ENCODE assay signal across 20 cellular contexts in genomic region chr1:244171241-244171985, GRCh38.
DNase-seq lines count a peak whose midpoint lies in the region; FAIRE-seq and TF ChIP-seq lines count a peak whose summit lies in the region.
"Had no signal": no experiment of that assay in that cellular context is flagged by ENCODE, and none has a peak within 500 bp of the region (broad histone marks: within the 10 kb centered on the region; RNA-seq: fewer than 3 reads in every experiment).

No MANE protein-coding gene starts in this region.

- H4K91ac ChIP-seq in H1 (replicated peaks; ENCODE audit: insufficient read length, low read length) = no peak overlapping the region

- H3K27me3 ChIP-seq in H1 (replicated peaks in 1 of 4; ENCODE audit: control insufficient read depth in 3 of 4, extremely low read depth in 1 of 4, insufficient read depth in 3 of 4, low read length in 3 of 4) (no peaks in the 10 kb centered on the region), vagina (no peaks in the 10 kb centered on the region)
- H3K27me3 ChIP-seq: BLaER1 treated with 17β-estradiol and CSF1 and Interleukin-3, amounts not matched to agents 10 nM and 100 nM; testis had no signal

- H3K27ac ChIP-seq in H1 (ENCODE audit: low read depth, low read length) (no peak overlapping the region), vagina (no peak overlapping the region)
- H3K27ac ChIP-seq: A549; BLaER1 treated with 17β-estradiol and CSF1 and Interleukin-3, amounts not matched to agents 10 nM and 100 nM; epithelial cell of prostate; testis had no signal

- H3K4me1 Mint-ChIP-seq in osteocyte (ENCODE audit: unreplicated experiment) = peaks cover 9% of the 10 kb centered on the region
- H3K4me1 Mint-ChIP-seq: immature natural killer cell had no signal

- no peaks in the 10 kb centered on the region for H3K23me2 ChIP-seq in H1 (ENCODE audit: low read depth, low read length)

- H3K4me2 ChIP-seq in H1 (ENCODE audit: insufficient read depth in 1 of 2, low read depth in 2 of 2, low read length in 2 of 2) = no peak overlapping the region
- H3K4me2 ChIP-seq: A549; BLaER1 treated with 17β-estradiol and CSF1 and Interleukin-3, amounts not matched to agents 10 nM and 100 nM had no signal

- no peak overlapping the region for H3K4me3 Mint-ChIP-seq in osteocyte (ENCODE audit: unreplicated experiment)
- H3K4me3 Mint-ChIP-seq: activated naive CD8-positive, alpha-beta T cell; immature natural killer cell had no signal

- no peaks in the 10 kb centered on the region for H3K27me3 Mint-ChIP-seq in osteocyte (ENCODE audit: unreplicated experiment)
- H3K27me3 Mint-ChIP-seq: activated naive CD8-positive, alpha-beta T cell had no signal

- H3K56ac ChIP-seq in H1 (replicated peaks; ENCODE audit: insufficient read length, low read depth, low read length) = no peak overlapping the region

- no peaks in the 10 kb centered on the region for H3K36me3 Mint-ChIP-seq in osteocyte (ENCODE audit: unreplicated experiment)
- H3K36me3 Mint-ChIP-seq: activated naive CD8-positive, alpha-beta T cell; immature natural killer cell had no signal

- POLR2A ChIA-PET in H1 (lab: Charles Lee; ENCODE audit: partially characterized antibody) = no interaction called here

- no peak overlapping the region for H3K9ac ChIP-seq in H1 (replicated peaks in 1 of 4; ENCODE audit: extremely low read depth in 1 of 4, low read depth in 3 of 4, low read length in 3 of 4)
- H3K9ac ChIP-seq: BLaER1 treated with 17β-estradiol and CSF1 and Interleukin-3, amounts not matched to agents 10 nM and 100 nM had no signal

- no peak overlapping the region for H4K8ac ChIP-seq in H1 (ENCODE audit: extremely low read depth, insufficient read depth, low read length)

- no peak for TF ChIP-seq RAD21 in H1 (IDR thresholded peaks at IDR 0.05 in 1 of 2, conservative IDR thresholded peaks at IDR 0.05 in 1 of 2; ENCODE audit: low read depth in 2 of 2, low read length in 2 of 2)

- TF ChIP-seq EP300 in H1 (IDR thresholded peaks at IDR 0.05; ENCODE audit: borderline replicate concordance in 1 of 2, low read depth in 2 of 2, low read length in 2 of 2) = no peak

- H3K4me3 ChIP-seq in AG10803 (ENCODE audit: low read length) (no peak overlapping the region), H1 (ENCODE audit: extremely low read depth in 1 of 4, insufficient read depth in 2 of 4, low read depth in 3 of 4, low read length in 4 of 4) (no peak overlapping the region), vagina (no peak overlapping the region)
- H3K4me3 ChIP-seq: A549; BLaER1 treated with 17β-estradiol and CSF1 and Interleukin-3, amounts not matched to agents 10 nM and 100 nM; testis had no signal

- 88% methylated on average over 7 of the region's 7 CpGs; no CpG with 5 or more reads in 1 of the 2 experiments for WGBS in H1 (ENCODE audit: extremely low coverage in 1 of 2, insufficient coverage in 1 of 2, insufficient read length in 1 of 2, insufficient replicate concordance in 2 of 2, low coverage in 1 of 2, low lambda C conversion rate in 2 of 2, missing lambda C conversion rate in 1 of 2), 2 experiments

- DNase-seq in AG10803 (ENCODE audit: low read depth) = peak; percentile 44
- DNase-seq in NCI-H1694 (lab: John Stamatoyannopoulos, UW) = peak; percentile 85
- DNase-seq in H1 (ENCODE audit: low read depth in 1 of 2, low spot score in 2 of 2) = no peak
- DNase-seq in midbrain (lab: John Stamatoyannopoulos, UW) = peak; percentile 39
- DNase-seq in NCI-H510A treated with DMSO at 0.1 percent for 48 hours (lab: John Stamatoyannopoulos, UW) = no peak
- no peak for DNase-seq in RCC 7860 (ENCODE audit: low spot score)
- no peak for DNase-seq in vagina (ENCODE audit: extremely low spot score in 2 of 2)
- DNase-seq in osteocyte (ENCODE audit: extremely low spot score, unreplicated experiment) = no peak
- DNase-seq: activated CD4-positive, alpha-beta T cell treated with anti-CD3 and anti-CD28 coated beads for 4 hours; immature natural killer cell; NCI-H526 treated with DMSO at 0.1 percent for 48 hours; right cardiac atrium; Right ventricle myocardium superior; stimulated activated CD4-positive, alpha-beta T cell treated with anti-CD3 and anti-CD28 coated beads, Interleukin-15, amount 100 ng/mL, for 24 hours; testis had no signal

- H3K14ac ChIP-seq in H1 (ENCODE audit: insufficient read length) = no peak overlapping the region

- no peak overlapping the region for H2AK5ac ChIP-seq in H1 (ENCODE audit: low read depth, low read length)

- no peak for TF ChIP-seq CTCF in AG10803 (conservative IDR thresholded peaks at IDR 0.05; ENCODE audit: low read length)
- no peak for TF ChIP-seq CTCF in H1 (IDR thresholded peaks at IDR 0.05; ENCODE audit: control extremely low read depth in 1 of 3, insufficient read depth in 1 of 3, low read depth in 1 of 3, low read length in 3 of 3)
- TF ChIP-seq CTCF in vagina (IDR thresholded peaks at IDR 0.05) = no peak
- TF ChIP-seq CTCF in osteocyte (IDR thresholded peaks at IDR 0.05) = no peak

- H3K18ac ChIP-seq in H1 (ENCODE audit: extremely low read depth, low read length) = no peak overlapping the region

- H2AFZ ChIP-seq in H1 (ENCODE audit: low read length) = peak overlapping the region; percentile 49

- H3K9me3 Mint-ChIP-seq in osteocyte (ENCODE audit: unreplicated experiment) = no peaks in the 10 kb centered on the region
- H3K9me3 Mint-ChIP-seq: immature natural killer cell had no signal

- no peak overlapping the region for H4K5ac ChIP-seq in H1 (ENCODE audit: insufficient read length, low read depth, low read length)

- H2BK12ac ChIP-seq in H1 (ENCODE audit: low read depth, low read length) = no peak overlapping the region

- no peak overlapping the region for H3K23ac ChIP-seq in H1 (ENCODE audit: insufficient read length)

- H3K4me1 ChIP-seq in H1 (replicated peaks in 1 of 4; ENCODE audit: control insufficient read depth in 3 of 4, insufficient read depth in 4 of 4, low read length in 3 of 4) (peaks cover 2 to 7% (median 5%) of the 10 kb centered on the region in 4 experiments; a peak in 3 of 7 replicates), vagina (no peaks in the 10 kb centered on the region)
- H3K4me1 ChIP-seq: BLaER1 treated with 17β-estradiol and CSF1 and Interleukin-3, amounts not matched to agents 10 nM and 100 nM; testis had no signal

- no peaks in the 10 kb centered on the region for H3K79me2 ChIP-seq in H1 (ENCODE audit: control insufficient read depth in 1 of 2, insufficient read depth in 2 of 2, low read length in 2 of 2)

- no peak overlapping the region for H3K27ac Mint-ChIP-seq in osteocyte (ENCODE audit: unreplicated experiment)
- H3K27ac Mint-ChIP-seq: activated naive CD8-positive, alpha-beta T cell; immature natural killer cell had no signal

- TF ChIP-seq POLR2A in H1 (IDR thresholded peaks at IDR 0.05; ENCODE audit: control extremely low read depth in 1 of 2, low read depth in 2 of 2, low read length in 2 of 2) = no peak
- TF ChIP-seq POLR2A in vagina (IDR thresholded peaks at IDR 0.05) = no peak

- no peak overlapping the region for H2BK15ac ChIP-seq in H1 (ENCODE audit: low read length)

- no peaks in the 10 kb centered on the region for H3K79me1 ChIP-seq in H1 (ENCODE audit: low read depth, low read length)

- no peak for FAIRE-seq in H1 (lab: Jason Lieb, UNC)
- FAIRE-seq in RCC 7860 (lab: Jason Lieb, UNC) = no peak
- FAIRE-seq: A549, D721Med had no signal

- intact Hi-C loops in vagina (cut with DNase I) = no loop called here

- H3K36me3 ChIP-seq in H1 (ENCODE audit: control insufficient read depth in 2 of 4, insufficient read depth in 4 of 4, low read length in 3 of 4) = no peaks in the 10 kb centered on the region
- no peaks in the 10 kb centered on the region for H3K36me3 ChIP-seq in vagina
- H3K36me3 ChIP-seq: BLaER1 treated with 17β-estradiol and CSF1 and Interleukin-3, amounts not matched to agents 10 nM and 100 nM had no signal

- no peaks in the 10 kb centered on the region for H4K20me1 ChIP-seq in H1 (replicated peaks in 1 of 2; ENCODE audit: control insufficient read depth in 1 of 2, insufficient read depth in 2 of 2, low read length in 2 of 2)
- H4K20me1 ChIP-seq: BLaER1 treated with 17β-estradiol and CSF1 and Interleukin-3, amounts not matched to agents 10 nM and 100 nM had no signal

- no peak overlapping the region for H3K4ac ChIP-seq in H1 (replicated peaks; ENCODE audit: insufficient read length, low read depth, low read length)

- no peak overlapping the region for H2BK20ac ChIP-seq in H1 (ENCODE audit: low read length)

- H2BK120ac ChIP-seq in H1 (replicated peaks; ENCODE audit: low read depth, low read length) = no peak overlapping the region

- no peaks in the 10 kb centered on the region for H3K9me3 ChIP-seq in H1 (ENCODE audit: insufficient read depth in 2 of 2, low read depth in 1 of 2, low read length in 1 of 2)
- H3K9me3 ChIP-seq in vagina = no peaks in the 10 kb centered on the region
- H3K9me3 ChIP-seq: A549; BLaER1 treated with 17β-estradiol and CSF1 and Interleukin-3, amounts not matched to agents 10 nM and 100 nM; testis had no signal

- no peak overlapping the region for H2BK5ac ChIP-seq in H1 (ENCODE audit: low read depth, low read length)

- CTCF ChIA-PET in H1 (lab: Charles Lee; ENCODE audit: partially characterized antibody) = interaction anchor here (1.4 kb wide), 1 partner anchor 23 kb away, joined by 3 read pairs; no protein-coding TSS in a partner anchor

TF ChIP-seq in H1, 55 proteins besides CTCF, POLR2A, EP300 and RAD21 (continues in another document):
- TF ChIP-seq KDM1A (IDR thresholded peaks at IDR 0.05; ENCODE audit: borderline replicate concordance, low read length) (no peak), ZNF274 (IDR thresholded peaks at IDR 0.05; ENCODE audit: borderline replicate concordance, extremely low read depth, low read length) (no peak), GABPA (IDR thresholded peaks at IDR 0.05; ENCODE audit: borderline replicate concordance, insufficient read depth, low read length) (no peak), TCF12 (IDR thresholded peaks at IDR 0.05; ENCODE audit: low read depth, low read length) (no peak), ATF2 (IDR thresholded peaks at IDR 0.05; ENCODE audit: low read length) (no peak), POU5F1 (IDR thresholded peaks at IDR 0.05; ENCODE audit: low read depth, low read length) (no peak), BCL11A (IDR thresholded peaks at IDR 0.05; ENCODE audit: low read depth in 2 of 2, low read length in 2 of 2) (no peak), ASH2L (IDR thresholded peaks at IDR 0.05; ENCODE audit: low read length) (no peak), BACH1 (IDR thresholded peaks at IDR 0.05; ENCODE audit: low read length) (no peak), JUN (IDR thresholded peaks at IDR 0.05; ENCODE audit: low read depth, low read length) (no peak)

Comparison
In these comparisons a context has a peak if more than half of its experiments do, and no peak if none do; other contexts are left out.
1. DNase-seq: peak in AG10803 (single experiment), NCI-H1694 (single experiment) and midbrain (single experiment); none in H1 (0 of 2), NCI-H510A treated with DMSO at 0.1 percent for 48 hours (single experiment), RCC 7860 (single experiment), vagina (0 of 2) and osteocyte (single experiment).